9 cellular contexts compared by ENCODE assay signal in the genomic region with DNA sequence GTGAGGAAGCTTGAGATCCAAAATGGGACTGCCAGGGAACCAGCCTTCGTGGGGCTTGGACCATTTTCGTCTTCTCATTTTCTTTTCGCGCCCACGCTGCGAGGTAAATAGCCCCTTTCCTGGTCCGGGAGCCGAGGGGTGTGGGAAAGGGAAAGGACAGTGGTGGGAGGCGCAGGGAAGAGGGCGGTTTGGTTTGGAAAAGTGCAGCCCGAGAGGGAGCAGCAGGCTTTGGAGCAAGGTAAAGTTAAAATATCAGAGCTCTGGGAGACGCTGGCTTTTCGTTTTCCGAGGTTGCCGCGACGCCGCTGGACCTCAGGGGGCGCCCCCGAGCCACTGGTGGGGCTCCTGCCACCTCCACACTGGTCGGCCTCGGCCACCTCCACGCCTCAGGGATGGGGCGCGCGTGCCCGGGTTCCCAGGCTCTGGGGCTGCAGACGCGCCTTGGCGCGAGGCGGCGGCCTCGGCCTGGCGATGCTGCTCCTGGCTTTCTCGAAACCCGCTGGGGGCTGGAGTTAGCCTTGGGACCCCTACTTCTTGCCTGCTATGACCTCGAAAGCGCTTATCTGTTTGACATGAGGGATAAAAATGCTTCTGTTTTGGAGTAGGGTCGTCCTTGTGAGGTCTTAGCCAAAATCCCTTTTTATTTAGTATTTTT. TPM values are rescaled to one million over a fixed set of nuclear protein-coding genes. Genes with fewer than 3 reads are reported as not detected.
DNase-seq lines count a peak whose midpoint lies in the region; ATAC-seq and TF ChIP-seq lines count a peak whose summit lies in the region.
"Had no signal": no experiment of that assay in that cellular context is flagged by ENCODE, and none has a peak within 500 bp of the region (broad histone marks: within the 10 kb centered on the region; RNA-seq: fewer than 3 reads in every experiment).

No MANE protein-coding gene starts in this region.

- H3K4me3 ChIP-seq in HFF-Myc (replicated peaks; ENCODE audit: low read depth, low read length) (peak overlapping the region; percentile 91), cardiac fibroblast (replicated peaks in 1 of 2; ENCODE audit: low read depth in 2 of 2, low read length in 2 of 2) (peak overlapping the region; percentile 87 to 97), skeletal muscle tissue (ENCODE audit: low read length in 3 of 3) (peak overlapping the region; percentile 89 to 91 (median 90))

- no peaks in the 10 kb centered on the region for H3K27me3 ChIP-seq in skeletal muscle tissue (ENCODE audit: control insufficient read depth in 3 of 3, insufficient read depth in 3 of 3, low read length in 3 of 3)

- peak; percentile 65 for DNase-seq in Ammon's horn (ENCODE audit: low spot score)
- DNase-seq in HFF-Myc (ENCODE audit: extremely low read depth, low read depth): peak; percentile 20
- DNase-seq in cardiac fibroblast (ENCODE audit: low read depth in 2 of 2): peak; percentile 74 to 83
- peak; percentile 92 for DNase-seq in islet precursor cell
- DNase-seq in NOMO-1 treated with dmso at 0.1 percent for 144 hours (lab: John Stamatoyannopoulos, UW; ENCODE audit: unreplicated experiment): no peak
- DNase-seq in NCI-H446 treated with DMSO at 0.1 percent for 48 hours (lab: John Stamatoyannopoulos, UW): no peak

- H3K36me3 ChIP-seq in skeletal muscle tissue (ENCODE audit: control insufficient read depth in 3 of 3, insufficient read depth in 3 of 3, low read length in 3 of 3): no peaks in the 10 kb centered on the region

- H3K27ac ChIP-seq in skeletal muscle tissue (ENCODE audit: low read depth, low read length): peak overlapping the region; percentile 36
- H3K27ac ChIP-seq: HL-60 had no signal

- H3K9ac ChIP-seq in skeletal muscle tissue (ENCODE audit: low read depth in 1 of 3, low read length in 3 of 3): peak overlapping the region; percentile 81 to 94 (median 93)

- TF ChIP-seq CTCF in HFF-Myc (IDR thresholded peaks at IDR 0.05; ENCODE audit: low read depth, low read length, missing control alignments): peak; percentile 85
- peak; percentile 75 for TF ChIP-seq CTCF in cardiac fibroblast (IDR thresholded peaks at IDR 0.05; ENCODE audit: low read depth, low read length)

- no peaks in the 10 kb centered on the region for H3K9me3 ChIP-seq in skeletal muscle tissue (ENCODE audit: control insufficient read depth in 3 of 3, low read length in 3 of 3)

- H3K4me1 ChIP-seq in skeletal muscle tissue (ENCODE audit: control insufficient read depth in 3 of 3, insufficient read depth in 3 of 3, low read length in 3 of 3): peaks cover 10 to 15% (median 14%) of the 10 kb centered on the region in 3 donors

- ATAC-seq in HG02623 (IDR thresholded peaks at IDR 0.05; ENCODE audit: unreplicated experiment): no peak

RNA-seq across cellular contexts. Expression of a gene that starts 3.2 kb away (rescaled TPM):
- 48.5 TPM for total RNA-seq in skeletal muscle tissue

Comparison
In these comparisons a context has a peak if more than half of its experiments do, and no peak if none do; other contexts are left out.
1. DNase-seq: peak in Ammon's horn (single experiment), HFF-Myc (single experiment), cardiac fibroblast (2 of 2) and islet precursor cell (single experiment); none in NOMO-1 treated with dmso at 0.1 percent for 144 hours (single experiment) and NCI-H446 treated with DMSO at 0.1 percent for 48 hours (single experiment).
2. Peak in every context shown above with its lines, with median percentiles within 50 percentile points of each other: H3K4me3 ChIP-seq.